13 cellular contexts compared by ENCODE assay signal in the genomic region with DNA sequence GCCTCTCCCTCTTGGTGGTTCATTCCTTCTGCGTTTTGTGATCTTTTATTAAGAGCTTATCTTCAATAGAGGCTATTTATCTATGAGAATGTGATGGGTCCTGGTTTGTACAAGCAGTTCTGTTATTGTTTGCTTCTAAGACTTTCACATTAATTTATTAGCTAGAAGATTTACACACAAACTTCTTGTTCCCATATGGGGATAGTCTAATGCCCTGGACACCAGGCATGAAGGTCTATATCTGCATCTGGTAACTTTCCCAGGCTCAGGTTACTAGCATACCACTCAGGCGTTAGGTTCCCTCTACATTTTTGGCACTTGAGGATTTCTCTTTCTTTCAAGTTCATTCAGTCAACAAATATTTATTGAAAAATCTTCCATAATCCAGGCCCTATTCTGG. TPM values are rescaled to one million over a fixed set of nuclear protein-coding genes. Genes with fewer than 3 reads are reported as not detected.
DNase-seq lines count a peak whose midpoint lies in the region; ATAC-seq and TF ChIP-seq lines count a peak whose summit lies in the region.
"Had no signal": no experiment of that assay in that cellular context is flagged by ENCODE, and none has a peak within 500 bp of the region (broad histone marks: within the 10 kb centered on the region; RNA-seq: fewer than 3 reads in every experiment).

No MANE protein-coding gene starts in this region.

- H3K4me2 ChIP-seq in SU-DHL-6 (ENCODE audit: low read depth, low read length, poor library complexity, severe bottlenecking) (peak overlapping the region; percentile 63), hepatocyte (peak overlapping the region; percentile 47)

- no peak overlapping the region for H3K4me3 Mint-ChIP-seq in activated naive CD4-positive, alpha-beta T cell treated with anti-CD3 and anti-CD28 coated beads, Interleukin-2, amount 10 ng/mL, durations not matched to agents 7 days and 5 days

- no peaks in the 10 kb centered on the region for H4K20me1 ChIP-seq in SU-DHL-6 (ENCODE audit: low read depth, low read length)
- H4K20me1 ChIP-seq in hepatocyte (ENCODE audit: insufficient read depth, poor library complexity, severe bottlenecking) = no peaks in the 10 kb centered on the region

- CTCF ChIA-PET in activated naive CD4-positive, alpha-beta T cell treated with anti-CD3 and anti-CD28 coated beads, Interleukin-2, amount 10 ng/mL, durations not matched to agents 7 days and 5 days (lab: Charles Lee) = no interaction called here

- peaks cover 82% of the 10 kb centered on the region for H3K4me1 Mint-ChIP-seq in activated naive CD4-positive, alpha-beta T cell treated with anti-CD3 and anti-CD28 coated beads, Interleukin-2, amount 10 ng/mL, durations not matched to agents 7 days and 5 days

- peak overlapping the region; percentile 48 for H3K9ac ChIP-seq in SU-DHL-6 (ENCODE audit: low read length)
- H3K9ac ChIP-seq: parathyroid adenoma had no signal

- peak overlapping the region; percentile 94 for H3K27ac ChIP-seq in SU-DHL-6 (ENCODE audit: low read depth, low read length)
- H3K27ac ChIP-seq in hepatocyte = peak overlapping the region; percentile 93
- peak overlapping the region; percentile 6 to 80 for H3K27ac ChIP-seq in thoracic aorta
- H3K27ac ChIP-seq: parathyroid adenoma, upper lobe of left lung had no signal

- WGBS in hepatocyte (ENCODE audit: low lambda C conversion rate, missing lambda C conversion rate) = 66% methylated on average over 2 of the region's 2 CpGs

- H3K4me1 ChIP-seq in hepatocyte (ENCODE audit: insufficient read depth) (peaks cover 43% of the 10 kb centered on the region), thoracic aorta (ENCODE audit: control insufficient read depth in 1 of 2, low read depth in 2 of 2) (peaks cover 23 to 48% of the 10 kb centered on the region in 2 donors)
- H3K4me1 ChIP-seq: parathyroid adenoma had no signal

- no peaks in the 10 kb centered on the region for H3K9me2 ChIP-seq in SU-DHL-6 (replicated peaks; ENCODE audit: insufficient read depth, low read length)
- H3K9me2 ChIP-seq in hepatocyte (replicated peaks; ENCODE audit: insufficient read depth) = no peaks in the 10 kb centered on the region

- H3K27ac Mint-ChIP-seq in activated naive CD4-positive, alpha-beta T cell treated with anti-CD3 and anti-CD28 coated beads, Interleukin-2, amount 10 ng/mL, durations not matched to agents 7 days and 5 days = peak overlapping the region; percentile 72

- no peaks in the 10 kb centered on the region for H3K27me3 Mint-ChIP-seq in activated naive CD4-positive, alpha-beta T cell treated with anti-CD3 and anti-CD28 coated beads, Interleukin-2, amount 10 ng/mL, durations not matched to agents 7 days and 5 days

- H3K9me3 Mint-ChIP-seq in activated naive CD4-positive, alpha-beta T cell treated with anti-CD3 and anti-CD28 coated beads, Interleukin-2, amount 10 ng/mL, durations not matched to agents 7 days and 5 days = no peaks in the 10 kb centered on the region

- peaks cover 58% of the 10 kb centered on the region for H3F3A ChIP-seq in SU-DHL-6 (ENCODE audit: insufficient read depth)

- H3K27me3 ChIP-seq in SU-DHL-6 (ENCODE audit: low read length) (no peaks in the 10 kb centered on the region), hepatocyte (no peaks in the 10 kb centered on the region), thoracic aorta (replicated peaks; ENCODE audit: insufficient read depth) (no peaks in the 10 kb centered on the region)
- H3K27me3 ChIP-seq: upper lobe of left lung had no signal

- H2AFZ ChIP-seq in SU-DHL-6 (ENCODE audit: low read depth, low read length, severe bottlenecking) (no peak overlapping the region), hepatocyte (no peak overlapping the region)
- H2AFZ ChIP-seq: parathyroid adenoma had no signal

- TF ChIP-seq CTCF in SU-DHL-6 (IDR thresholded peaks at IDR 0.05; ENCODE audit: insufficient read depth, low read length, poor library complexity, severe bottlenecking) (no peak), hepatocyte (IDR thresholded peaks at IDR 0.05; ENCODE audit: poor library complexity) (no peak), thoracic aorta (IDR thresholded peaks at IDR 0.05) (no peak)

- H3K36me3 ChIP-seq in SU-DHL-6 (ENCODE audit: low read length) (peaks cover 5% of the 10 kb centered on the region; the same call in 1 of the 2 replicates), hepatocyte (replicated peaks; ENCODE audit: insufficient read depth, low read depth) (no peaks in the 10 kb centered on the region), thoracic aorta (no peaks in the 10 kb centered on the region)

- peaks cover 56% of the 10 kb centered on the region for H3K36me3 Mint-ChIP-seq in activated naive CD4-positive, alpha-beta T cell treated with anti-CD3 and anti-CD28 coated beads, Interleukin-2, amount 10 ng/mL, durations not matched to agents 7 days and 5 days

- H3K9me3 ChIP-seq in SU-DHL-6 (ENCODE audit: insufficient read depth, low read length) (no peaks in the 10 kb centered on the region), hepatocyte (ENCODE audit: low read depth) (no peaks in the 10 kb centered on the region), thoracic aorta (no peaks in the 10 kb centered on the region)
- H3K9me3 ChIP-seq: upper lobe of left lung had no signal

- H3K79me2 ChIP-seq in SU-DHL-6 (ENCODE audit: insufficient read depth, low read length) (peaks cover 88% of the 10 kb centered on the region), hepatocyte (peaks cover 85% of the 10 kb centered on the region)

- DNase-seq in activated naive CD4-positive, alpha-beta T cell treated with anti-CD3 and anti-CD28 coated beads, Interleukin-2, amount 10 ng/mL, durations not matched to agents 7 days and 5 days = no peak
- DNase-seq in activated naive CD4-positive, alpha-beta T cell treated with anti-CD3 and anti-CD28 coated beads, Interleukin-2, amount 50 U/mL, for 16 hours = no peak
- DNase-seq in hepatocyte (ENCODE audit: low spot score) (no peak), thoracic aorta (ENCODE audit: low spot score) (no peak), mucosa of gallbladder (ENCODE audit: low spot score) (no peak), GF-D8 (lab: John Stamatoyannopoulos, UW) (no peak), NCI-H2196 treated with DMSO at 0.1 percent for 48 hours (lab: John Stamatoyannopoulos, UW; ENCODE audit: unreplicated experiment) (no peak)
- DNase-seq: cerebellar nuclear complex, left cardiac atrium, NCI-H146 had no signal

- ATAC-seq in thoracic aorta (ENCODE audit: insufficient number of reproducible peaks, low FRiP score, low read depth) = no peak

- peak overlapping the region; percentile 6 for H3K4me3 ChIP-seq in SU-DHL-6 (ENCODE audit: insufficient read depth, low read length, poor library complexity, severe bottlenecking)
- H3K4me3 ChIP-seq in hepatocyte = no peak overlapping the region
- H3K4me3 ChIP-seq in thoracic aorta = no peak overlapping the region
- H3K4me3 ChIP-seq: upper lobe of left lung had no signal

RNA-seq across cellular contexts. Expression of gene XPNPEP1, which starts 7.7 kb away (rescaled TPM):
- total RNA-seq in hepatocyte (89.7 and 99.4 TPM in 2 replicates), thoracic aorta (10 to 100 TPM; 36.0 to 86.0 TPM), mucosa of gallbladder (86.4 TPM)
- polyA plus RNA-seq in hepatocyte = 40.2 and 55.5 TPM in 2 replicates

Comparison
In these comparisons a context has a peak if more than half of its experiments do, and no peak if none do; other contexts are left out.
1. H3K27ac ChIP-seq: peak in every context shown above with its lines; median percentile 94 in SU-DHL-6; 93 in hepatocyte; 43 in thoracic aorta.